ENCODE assay signal across 18 cellular contexts in genomic region chr9:132048191-132048590, GRCh38.
"Had no signal": no experiment of that assay in that cellular context is flagged by ENCODE, and none has a peak within 500 bp of the region (broad histone marks: within the 10 kb centered on the region; RNA-seq: fewer than 3 reads in every experiment).

No MANE protein-coding gene starts in this region.

- H3K4me2 ChIP-seq: hepatocyte had no signal

- H3K4me3 Mint-ChIP-seq: dendritic cell treated with granulocyte-macrophage colony-stimulating factor and Interleukin-4, amounts not matched to agents 40 ng/mL and 50 ng/mL, for 4 days; effector memory CD8-positive, alpha-beta T cell; naive thymus-derived CD8-positive, alpha-beta T cell; stimulated activated naive B cell treated with anti-CD40 and anti-IgM and Interleukin-4, amounts not matched to agents 10 μg/mL and 1 μg/mL and 100 μg/mL, for 72 hours had no signal

- FAIRE-seq: colon, kidney had no signal

- H3K4me3 ChIP-seq: esophagus squamous epithelium, gastroesophageal sphincter, hepatocyte, psoas muscle, spleen had no signal

- ATAC-seq: effector memory CD8-positive, alpha-beta T cell; gastroesophageal sphincter; naive thymus-derived CD8-positive, alpha-beta T cell; psoas muscle; sciatic nerve; stimulated activated naive B cell treated with anti-CD40 and anti-IgM and Interleukin-4, amounts not matched to agents 10 μg/mL and 1 μg/mL and 100 μg/mL, for 72 hours had no signal

- H3K36me3 ChIP-seq: esophagus squamous epithelium, gastroesophageal sphincter, neutrophil, spleen had no signal

- H3K27me3 Mint-ChIP-seq: dendritic cell treated with granulocyte-macrophage colony-stimulating factor and Interleukin-4, amounts not matched to agents 40 ng/mL and 50 ng/mL, for 4 days; effector memory CD8-positive, alpha-beta T cell; naive thymus-derived CD8-positive, alpha-beta T cell; stimulated activated naive B cell treated with anti-CD40 and anti-IgM and Interleukin-4, amounts not matched to agents 10 μg/mL and 1 μg/mL and 100 μg/mL, for 72 hours had no signal

- H3K4me1 ChIP-seq: esophagus squamous epithelium, gastroesophageal sphincter had no signal

- H3K27ac ChIP-seq: esophagus squamous epithelium, gastroesophageal sphincter, hepatocyte, neutrophil, psoas muscle, spleen had no signal

- H2AFZ ChIP-seq: hepatocyte had no signal

- H3K27ac Mint-ChIP-seq: dendritic cell treated with granulocyte-macrophage colony-stimulating factor and Interleukin-4, amounts not matched to agents 40 ng/mL and 50 ng/mL, for 4 days; stimulated activated naive B cell treated with anti-CD40 and anti-IgM and Interleukin-4, amounts not matched to agents 10 μg/mL and 1 μg/mL and 100 μg/mL, for 72 hours had no signal

- H3K27me3 ChIP-seq: esophagus squamous epithelium, gastroesophageal sphincter, hepatocyte, neutrophil, spleen had no signal

- H3K9me3 Mint-ChIP-seq: dendritic cell treated with granulocyte-macrophage colony-stimulating factor and Interleukin-4, amounts not matched to agents 40 ng/mL and 50 ng/mL, for 4 days; effector memory CD8-positive, alpha-beta T cell; naive thymus-derived CD8-positive, alpha-beta T cell; stimulated activated naive B cell treated with anti-CD40 and anti-IgM and Interleukin-4, amounts not matched to agents 10 μg/mL and 1 μg/mL and 100 μg/mL, for 72 hours had no signal

- H3K9me3 ChIP-seq: esophagus squamous epithelium, gastroesophageal sphincter, neutrophil, psoas muscle, spleen had no signal

- DNase-seq: effector memory CD8-positive, alpha-beta T cell; esophagus squamous epithelium; foreskin fibroblast; kidney; naive thymus-derived CD8-positive, alpha-beta T cell; psoas muscle; spleen; stimulated activated CD4-positive, alpha-beta T cell treated with anti-CD3 and anti-CD28 coated beads, Interleukin-15, amount 100 ng/mL, for 24 hours; stimulated activated CD4-positive, alpha-beta T cell treated with anti-CD3 and anti-CD28 coated beads, Interleukin-1b, Interleukin-23, amount 100 ng/mL, for 48 hours; stimulated activated CD4-positive, alpha-beta T cell treated with anti-CD3 and anti-CD28 coated beads, Interleukin-4, amount 100 ng/mL, for 24 hours; stimulated activated naive B cell treated with anti-CD40 and anti-IgM and Interleukin-4, amounts not matched to agents 10 μg/mL and 1 μg/mL and 100 μg/mL, for 72 hours; trophoblast cell had no signal
